ENCODE assay signal across 1 cellular context in the genomic region with DNA sequence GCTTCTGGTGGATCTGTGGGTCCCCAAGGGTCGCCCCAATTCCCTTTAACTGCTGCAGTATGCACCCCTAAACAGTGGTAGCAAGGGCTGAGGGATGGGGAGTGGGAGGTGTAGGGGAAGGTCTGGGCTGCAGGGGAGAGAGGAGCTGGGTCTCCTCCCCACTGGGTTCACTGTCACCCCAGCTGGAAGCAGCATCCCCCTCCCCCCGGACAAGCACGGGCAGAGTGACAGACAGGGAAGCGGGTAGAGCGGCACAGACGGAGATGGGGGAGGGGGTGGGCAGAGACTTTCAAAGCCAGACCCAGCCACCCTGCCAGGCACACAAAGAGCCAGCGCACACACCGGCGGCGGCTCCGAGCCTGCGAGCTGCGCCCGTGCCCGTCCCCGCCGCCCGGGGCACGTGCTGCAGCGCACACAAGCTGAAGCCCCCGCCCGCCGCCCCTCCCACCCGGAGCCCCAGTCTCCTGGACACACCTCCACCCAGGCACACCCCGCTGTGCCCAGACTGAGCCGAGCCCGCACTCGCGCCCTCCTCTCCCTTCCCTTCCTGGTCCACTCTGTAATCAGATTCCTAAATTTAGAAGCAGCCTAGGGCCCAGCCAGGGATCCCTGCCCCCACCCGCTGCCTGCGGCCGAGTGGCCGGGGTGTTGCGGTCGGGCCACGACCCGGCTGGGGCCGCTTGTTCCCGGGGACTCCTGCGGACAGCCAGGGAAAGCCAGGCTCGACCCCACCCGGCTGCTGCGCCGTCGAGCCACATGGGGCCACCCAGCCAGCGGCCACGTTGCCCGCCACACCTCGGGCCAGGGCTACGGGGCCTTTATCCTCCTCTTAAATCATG.
TF ChIP-seq lines count a peak whose summit lies in the region.

No MANE protein-coding gene starts in this region.

TF ChIP-seq in SK-N-SH treated with all-trans-retinoic acid at 6 μM for 48 hours, 23 proteins besides CTCF, POLR2A, EP300 and RAD21 (continued from another document):
- TF ChIP-seq RARB (CRISPR knock-in tag; IDR thresholded peaks at IDR 0.05), result no peak
- TF ChIP-seq ESRRG (CRISPR knock-in tag; IDR thresholded peaks at IDR 0.05), result no peak
- no peak for TF ChIP-seq ZNF565 (CRISPR knock-in tag; conservative IDR thresholded peaks at IDR 0.05; ENCODE audit: low read depth)
- TF ChIP-seq SNAI2 (CRISPR knock-in tag; IDR thresholded peaks at IDR 0.05), result no peak
- TF ChIP-seq CSDC2 (CRISPR knock-in tag; IDR thresholded peaks at IDR 0.05), result no peak
